8 cellular contexts compared by ENCODE assay signal in genomic region chr6:2209226-2209809, GRCh38. TPM values are rescaled to one million over a fixed set of nuclear protein-coding genes. Genes with fewer than 3 reads are reported as not detected.
A peak's percentile ranks its signal among the peaks of the same experiment; 100 is the strongest.
DNase-seq lines count a peak whose midpoint lies in the region; ATAC-seq lines count a peak whose summit lies in the region.

No MANE protein-coding gene starts in this region.

- H3K36me3 ChIP-seq in H7 (replicated peaks; ENCODE audit: control insufficient read depth, insufficient read depth, low read length), result no peaks in the 10 kb centered on the region

- no peak overlapping the region for H3K4me3 ChIP-seq in H7 (ENCODE audit: insufficient read depth, low read depth, low read length)

- H3K4me1 Mint-ChIP-seq in stimulated activated effector memory CD8-positive, alpha-beta T cell treated with anti-CD3 and anti-CD28 coated beads, Interleukin-12 subunit alpha, Interleukin-12 subunit beta, amount 100 ng/mL, for 72 hours, result no peaks in the 10 kb centered on the region

- no peak overlapping the region for H3K4me3 Mint-ChIP-seq in stimulated activated effector memory CD8-positive, alpha-beta T cell treated with anti-CD3 and anti-CD28 coated beads, Interleukin-12 subunit alpha, Interleukin-12 subunit beta, amount 100 ng/mL, for 72 hours

- peak; percentile 73 for ATAC-seq in stimulated activated effector memory CD8-positive, alpha-beta T cell treated with anti-CD3 and anti-CD28 coated beads, Interleukin-12 subunit alpha, Interleukin-12 subunit beta, amount 100 ng/mL, for 72 hours

- H3K9me3 Mint-ChIP-seq in stimulated activated effector memory CD8-positive, alpha-beta T cell treated with anti-CD3 and anti-CD28 coated beads, Interleukin-12 subunit alpha, Interleukin-12 subunit beta, amount 100 ng/mL, for 72 hours, result no peaks in the 10 kb centered on the region

- H3K27ac Mint-ChIP-seq in stimulated activated effector memory CD8-positive, alpha-beta T cell treated with anti-CD3 and anti-CD28 coated beads, Interleukin-12 subunit alpha, Interleukin-12 subunit beta, amount 100 ng/mL, for 72 hours, result no peak overlapping the region

- H3K36me3 Mint-ChIP-seq in stimulated activated effector memory CD8-positive, alpha-beta T cell treated with anti-CD3 and anti-CD28 coated beads, Interleukin-12 subunit alpha, Interleukin-12 subunit beta, amount 100 ng/mL, for 72 hours, result no peaks in the 10 kb centered on the region

- peak; percentile 7 for DNase-seq in NCI-H1092 treated with DMSO at 0.1 percent for 48 hours (lab: John Stamatoyannopoulos, UW)
- DNase-seq in NCI-H1092 (lab: John Stamatoyannopoulos, UW), result no peak
- DNase-seq in H7, result peak; percentile 58
- DNase-seq in NCI-H2029 treated with DMSO at 0.1 percent for 48 hours (lab: John Stamatoyannopoulos, UW), result peak; percentile 92
- DNase-seq in activated CD8-positive, alpha-beta memory T cell treated with anti-CD3 and anti-CD28 coated beads, Interleukin-2, amount 50 U/mL, for 4 hours, result peak; percentile 40
- peak; percentile 53 for DNase-seq in iPS DF 4.7 (ENCODE audit: extremely low read depth, low spot score)
- DNase-seq in stimulated activated effector memory CD8-positive, alpha-beta T cell treated with anti-CD3 and anti-CD28 coated beads, Interleukin-12 subunit alpha, Interleukin-12 subunit beta, amount 100 ng/mL, for 72 hours (ENCODE audit: low spot score in 2 of 2), result peak in 1 of 2 donors; percentile 25
- DNase-seq in midbrain (lab: John Stamatoyannopoulos, UW), result no peak

- H3K27me3 ChIP-seq in H7 (ENCODE audit: control insufficient read depth, insufficient read depth, low read length), result no peaks in the 10 kb centered on the region

RNA-seq across cellular contexts. Expression of gene GMDS, which starts 36.1 kb away (rescaled TPM):
- 9.0 and 10.5 TPM in 2 replicates for total RNA-seq in H7 (2014; rRNA removed; shearing (Covaris generic))

Comparison
In these comparisons a context has a peak if more than half of its experiments do, and no peak if none do; other contexts are left out.
1. DNase-seq: peak in NCI-H1092 treated with DMSO at 0.1 percent for 48 hours (single experiment), H7 (single experiment), NCI-H2029 treated with DMSO at 0.1 percent for 48 hours (single experiment), activated CD8-positive, alpha-beta memory T cell treated with anti-CD3 and anti-CD28 coated beads, Interleukin-2, amount 50 U/mL, for 4 hours (single experiment) and iPS DF 4.7 (single experiment); none in NCI-H1092 (single experiment) and midbrain (single experiment).